ENCODE assay signal across 8 cellular contexts in genomic region chr4:88284378-88285234, GRCh38. TPM values are rescaled to one million over a fixed set of nuclear protein-coding genes. Genes with fewer than 3 reads are reported as not detected.
DNase-seq lines count a peak whose midpoint lies in the region; ATAC-seq and TF ChIP-seq lines count a peak whose summit lies in the region.

TSS of gene PPM1K (minus strand) at chr4:88284561. CDS start at chr4:88278583, 5,978 bp downstream.

- H3K27me3 ChIP-seq in mucosa of rectum (ENCODE audit: control insufficient read depth in 2 of 2, insufficient read depth in 2 of 2, low read length in 2 of 2), result no peaks in the 10 kb centered on the region

- H3K36me3 Mint-ChIP-seq in activated T-cell treated with anti-CD3 and anti-CD28 coated beads, Interleukin-2, amount 50 U/mL, for 24 hours (ENCODE audit: low read depth), result peaks cover 32% of the 10 kb centered on the region

- peak within 1 kb of the TSS; percentile 87 to 95 for H3K4me3 ChIP-seq in mucosa of rectum (ENCODE audit: low read length in 2 of 2)

- peaks cover 14 to 15% of the 10 kb centered on the region in 2 donors for H3K4me1 ChIP-seq in mucosa of rectum (ENCODE audit: control insufficient read depth in 2 of 2, insufficient read depth in 2 of 2, low read length in 2 of 2)

- DNase-seq in DMS53 (lab: John Stamatoyannopoulos, UW), result peak; percentile 98
- DNase-seq in KBM-7, result peak; percentile 99
- DNase-seq in activated T-cell treated with anti-CD3 and anti-CD28 coated beads, Interleukin-2, amount 50 U/mL, for 24 hours, result peak; percentile 99
- DNase-seq in erythroblast (lab: John Stamatoyannopoulos, UW), result peak; percentile 99
- DNase-seq in stimulated activated CD8-positive, alpha-beta memory T cell treated with anti-CD3 and anti-CD28 coated beads, Interleukin-4, amount 100 ng/mL, for 48 hours, result peak; percentile 99

- in situ Hi-C loops in KBM-7 (cut with MboI; ENCODE audit: low pct_unique_long_range_greater_than_20kb, low sequenced_read_pairs), result no loop called here

- H3K9me3 ChIP-seq in mucosa of rectum (ENCODE audit: control insufficient read depth in 2 of 2, low read length in 2 of 2), result no peaks in the 10 kb centered on the region

- H3K27ac Mint-ChIP-seq in activated T-cell treated with anti-CD3 and anti-CD28 coated beads, Interleukin-2, amount 50 U/mL, for 24 hours, result peak within 1 kb of the TSS; percentile 100

- peaks cover 45% of the 10 kb centered on the region for H3K4me1 Mint-ChIP-seq in activated T-cell treated with anti-CD3 and anti-CD28 coated beads, Interleukin-2, amount 50 U/mL, for 24 hours (ENCODE audit: low read depth)

- H3K9me3 Mint-ChIP-seq in activated T-cell treated with anti-CD3 and anti-CD28 coated beads, Interleukin-2, amount 50 U/mL, for 24 hours, result no peaks in the 10 kb centered on the region

- peak within 1 kb of the TSS; percentile 89 to 91 for H3K9ac ChIP-seq in mucosa of rectum (ENCODE audit: low read depth in 1 of 2, low read length in 2 of 2)

- TF ChIP-seq POLR2A in erythroblast (IDR thresholded peaks at IDR 0.05; ENCODE audit: low read length), result peak; percentile 76

- H3K27ac ChIP-seq in mucosa of rectum (ENCODE audit: low read depth in 2 of 2, low read length in 2 of 2), result peak within 1 kb of the TSS; percentile 96 to 97

- ATAC-seq in GM21717 (IDR thresholded peaks at IDR 0.05; ENCODE audit: unreplicated experiment), result peak; percentile 84

- peak within 1 kb of the TSS; percentile 97 for H3K4me3 Mint-ChIP-seq in activated T-cell treated with anti-CD3 and anti-CD28 coated beads, Interleukin-2, amount 50 U/mL, for 24 hours

- H3K36me3 ChIP-seq in mucosa of rectum (ENCODE audit: control insufficient read depth in 2 of 2, insufficient read depth in 2 of 2, low read length in 2 of 2), result no peaks in the 10 kb centered on the region

- no peaks in the 10 kb centered on the region for H3K27me3 Mint-ChIP-seq in activated T-cell treated with anti-CD3 and anti-CD28 coated beads, Interleukin-2, amount 50 U/mL, for 24 hours

TF ChIP-seq in PFSK-1, 5 proteins besides CTCF, POLR2A, EP300 and RAD21:
- TF ChIP-seq FOXP2 (optimal IDR thresholded peaks at IDR 0.05; ENCODE audit: borderline replicate concordance, extremely low read depth, extremely low read length, insufficient read depth) (peak; percentile 15), SIN3A (IDR thresholded peaks at IDR 0.05; ENCODE audit: borderline replicate concordance, insufficient read depth, low read length) (no peak)
TF ChIP-seq in PFSK-1: peak in this region for 1.

RNA-seq across cellular contexts. Expression of gene PPM1K, which starts in this region (rescaled TPM):
- polyA plus RNA-seq in PFSK-1 (2012; ENCODE audit: insufficient read length, low read depth), result not detected

Comparison
In these comparisons a context has a peak if more than half of its experiments do, and no peak if none do; other contexts are left out.
1. Peak in every context shown above with its lines: DNase-seq, ATAC-seq, H3K4me3 ChIP-seq and H3K27ac ChIP-seq.